ENCODE assay signal across 10 cellular contexts in the genomic region with DNA sequence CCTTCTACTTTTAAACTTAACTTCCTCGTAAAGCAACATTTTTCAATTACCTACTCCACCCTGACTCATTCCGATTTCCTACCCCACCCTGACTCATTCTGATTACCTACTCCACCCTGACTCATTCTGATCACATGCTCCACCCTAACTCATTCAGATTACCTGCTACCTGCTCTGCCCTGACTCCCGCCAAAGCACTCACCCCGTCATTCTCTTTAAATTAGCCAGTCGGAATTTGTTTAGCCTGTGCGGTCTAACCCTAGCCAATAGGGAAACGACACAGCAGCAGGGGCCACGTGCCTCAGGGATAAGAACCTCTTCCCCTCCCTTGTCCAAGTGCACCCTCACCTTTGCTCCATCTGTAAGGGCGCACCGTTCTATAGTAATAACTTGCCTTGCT. TPM values are rescaled to one million over a fixed set of nuclear protein-coding genes. Genes with fewer than 3 reads are reported as not detected.
A peak's percentile ranks its signal among the peaks of the same experiment; 100 is the strongest.
DNase-seq lines count a peak whose midpoint lies in the region; ATAC-seq, FAIRE-seq and TF ChIP-seq lines count a peak whose summit lies in the region.
"Not testable (repeated sequence)": the region's sequence is repeated elsewhere in the genome, so short reads cannot be mapped to it uniquely, and the experiment has no call there.
"Had no signal": no experiment of that assay in that cellular context is flagged by ENCODE, and none has a peak within 500 bp of the region (broad histone marks: within the 10 kb centered on the region; RNA-seq: fewer than 3 reads in every experiment).

No MANE protein-coding gene starts in this region.

- H3K4me2 ChIP-seq in PC-3 (ENCODE audit: low read length), result peak overlapping the region; percentile 76
- H3K4me2 ChIP-seq in astrocyte (ENCODE audit: low read length); H1 (ENCODE audit: insufficient read depth in 1 of 2, low read depth in 2 of 2, low read length in 2 of 2): not testable (repeated sequence)

- not testable (repeated sequence) for H3K4ac ChIP-seq in H1 (replicated peaks; ENCODE audit: insufficient read length, low read depth, low read length)

- FAIRE-seq in astrocyte (lab: Jason Lieb, UNC); H1 (lab: Jason Lieb, UNC): not testable (repeated sequence)

- H3K9me3 ChIP-seq in HEK293 (ENCODE audit: control insufficient read depth, insufficient read depth, low read depth, low read length); PC-3 (ENCODE audit: low read length); astrocyte (ENCODE audit: insufficient read depth, low read depth, low read length); H1 (ENCODE audit: insufficient read depth in 2 of 2, low read depth in 1 of 2, low read length in 1 of 2): not testable (repeated sequence)

- peak overlapping the region; percentile 58 for H2AFZ ChIP-seq in PC-3 (ENCODE audit: low read length)
- not testable (repeated sequence) for H2AFZ ChIP-seq in astrocyte (ENCODE audit: low read depth, low read length); H1 (ENCODE audit: low read length)

- H3K56ac ChIP-seq in H1 (replicated peaks; ENCODE audit: insufficient read length, low read depth, low read length), result not testable (repeated sequence)

- not testable (repeated sequence) for H3K4me3 Mint-ChIP-seq in astrocyte (ENCODE audit: unreplicated experiment)
- H3K4me3 Mint-ChIP-seq in type B pancreatic cell, result peak overlapping the region; percentile 9

- H3K9me2 ChIP-seq in PC-3 (replicated peaks; ENCODE audit: low read length), result not testable (repeated sequence)

- TF ChIP-seq POLR2A in H1 (IDR thresholded peaks at IDR 0.05; ENCODE audit: control extremely low read depth in 1 of 2, low read depth in 2 of 2, low read length in 2 of 2), result not testable (repeated sequence)

- not testable (repeated sequence) for H3K27ac Mint-ChIP-seq in astrocyte (ENCODE audit: unreplicated experiment)
- peak overlapping the region; percentile 88 for H3K27ac Mint-ChIP-seq in type B pancreatic cell

- H2BK12ac ChIP-seq in H1 (ENCODE audit: low read depth, low read length), result not testable (repeated sequence)

- H4K8ac ChIP-seq in H1 (ENCODE audit: extremely low read depth, insufficient read depth, low read length), result not testable (repeated sequence)

- not testable (repeated sequence) for H3K79me2 ChIP-seq in PC-3 (ENCODE audit: low read length); astrocyte (ENCODE audit: insufficient read depth, low read length); H1 (ENCODE audit: control insufficient read depth in 1 of 2, insufficient read depth in 2 of 2, low read length in 2 of 2)

- not testable (repeated sequence) for H3K79me1 ChIP-seq in H1 (ENCODE audit: low read depth, low read length)

- not testable (repeated sequence) for H2BK5ac ChIP-seq in H1 (ENCODE audit: low read depth, low read length)

- H3K9ac ChIP-seq in PC-3 (ENCODE audit: low read length), result peak overlapping the region; percentile 47
- H3K9ac ChIP-seq in astrocyte (ENCODE audit: low read length); H1 (replicated peaks in 1 of 4; ENCODE audit: extremely low read depth in 1 of 4, low read depth in 3 of 4, low read length in 3 of 4): not testable (repeated sequence)

- WGBS in H1 (ENCODE audit: extremely low coverage in 1 of 2, insufficient coverage in 1 of 2, insufficient read length in 1 of 2, insufficient replicate concordance in 2 of 2, low coverage in 1 of 2, low lambda C conversion rate in 2 of 2, missing lambda C conversion rate in 1 of 2), 2 experiments, result 91% methylated on average over 10 of the region's 10 CpGs; no CpG with 5 or more reads in 1 of the 2 experiments

- not testable (repeated sequence) for H4K20me1 ChIP-seq in PC-3 (ENCODE audit: low read length); astrocyte (ENCODE audit: insufficient read depth, low read length); H1 (replicated peaks in 1 of 2; ENCODE audit: control insufficient read depth in 1 of 2, insufficient read depth in 2 of 2, low read length in 2 of 2)

- H3K4me1 ChIP-seq in HEK293 (ENCODE audit: control insufficient read depth, insufficient read depth, low read length); astrocyte (ENCODE audit: insufficient read depth, low read length); H1 (replicated peaks in 1 of 4; ENCODE audit: control insufficient read depth in 3 of 4, insufficient read depth in 4 of 4, low read length in 3 of 4): not testable (repeated sequence)
- peaks cover 30% of the 10 kb centered on the region for H3K4me1 ChIP-seq in PC-3 (ENCODE audit: insufficient read depth, low read length)

- H2BK15ac ChIP-seq in H1 (ENCODE audit: low read length), result not testable (repeated sequence)

- not testable (repeated sequence) for H4K5ac ChIP-seq in H1 (ENCODE audit: insufficient read length, low read depth, low read length)

- H3K23ac ChIP-seq in H1 (ENCODE audit: insufficient read length), result not testable (repeated sequence)

- not testable (repeated sequence) for BruUV-seq in PC-3 (replicated peaks; lab: Mats Ljungman, UMichigan)

- not testable (repeated sequence) for H3K36me3 ChIP-seq in HEK293 (ENCODE audit: control insufficient read depth in 2 of 2, insufficient read depth in 1 of 2, low read length in 2 of 2); astrocyte (ENCODE audit: insufficient read depth, low read length); H1 (ENCODE audit: control insufficient read depth in 2 of 4, insufficient read depth in 4 of 4, low read length in 3 of 4)
- H3K36me3 ChIP-seq in PC-3 (ENCODE audit: low read depth, low read length), result peaks cover 32% of the 10 kb centered on the region

- not testable (repeated sequence) for H3K4me1 Mint-ChIP-seq in astrocyte (ENCODE audit: low read depth, unreplicated experiment); type B pancreatic cell (ENCODE audit: unreplicated experiment)

- not testable (repeated sequence) for H3K4me3 ChIP-seq in HEK293 (ENCODE audit: low read depth, low read length); astrocyte (ENCODE audit: insufficient read depth, low read depth, low read length); H1 (ENCODE audit: extremely low read depth in 1 of 4, insufficient read depth in 2 of 4, low read depth in 3 of 4, low read length in 4 of 4)
- peak overlapping the region; percentile 41; the same call in 1 of the 2 replicates for H3K4me3 ChIP-seq in PC-3 (ENCODE audit: low read length)

- H4K91ac ChIP-seq in H1 (replicated peaks; ENCODE audit: insufficient read length, low read length), result not testable (repeated sequence)

- CTCF ChIA-PET in HEK293 (lab: Yijun Ruan, JAX); PC-3 (lab: Charles Lee); H1 (lab: Charles Lee; ENCODE audit: partially characterized antibody): not testable (repeated sequence)

- H3K9me3 Mint-ChIP-seq in astrocyte (ENCODE audit: unreplicated experiment); type B pancreatic cell: not testable (repeated sequence)

- peak; percentile 7 for DNase-seq in ACHN
- DNase-seq in PC-3, result peak; percentile 99
- peak; percentile 57 for DNase-seq in astrocyte (ENCODE audit: low read depth)
- not testable (repeated sequence) for DNase-seq in H1 (ENCODE audit: low read depth in 1 of 2, low spot score in 2 of 2); type B pancreatic cell (ENCODE audit: extremely low spot score, unreplicated experiment)
- DNase-seq in glomerular visceral epithelial cell (ENCODE audit: extremely low spot score), result peak; percentile 33
- peak; percentile 29 for DNase-seq in mucosa of gallbladder (ENCODE audit: low spot score)

- not testable (repeated sequence) for H3K23me2 ChIP-seq in H1 (ENCODE audit: low read depth, low read length)

- H3F3A ChIP-seq in PC-3 (ENCODE audit: low read length, unreplicated experiment), result peaks cover 14% of the 10 kb centered on the region

- in situ Hi-C loops in ACHN (cut with HindIII; ENCODE audit: low pct_ligation_motif_present, low pct_unique_long_range_greater_than_20kb, low sequenced_read_pairs), result not testable (repeated sequence)

- not testable (repeated sequence) for H3K36me3 Mint-ChIP-seq in astrocyte (ENCODE audit: low read depth, unreplicated experiment); type B pancreatic cell

- not testable (repeated sequence) for H3K18ac ChIP-seq in H1 (ENCODE audit: extremely low read depth, low read length)

- not testable (repeated sequence) for H3K27me3 Mint-ChIP-seq in astrocyte (ENCODE audit: low read depth, unreplicated experiment); type B pancreatic cell

- not testable (repeated sequence) for H2BK120ac ChIP-seq in H1 (replicated peaks; ENCODE audit: low read depth, low read length)

- TF ChIP-seq RAD21 in H1 (IDR thresholded peaks at IDR 0.05 in 1 of 2, conservative IDR thresholded peaks at IDR 0.05 in 1 of 2; ENCODE audit: low read depth in 2 of 2, low read length in 2 of 2), result not testable (repeated sequence)

- H3K27me3 ChIP-seq in PC-3 (ENCODE audit: low read length); astrocyte (ENCODE audit: insufficient read depth, low read length); H1 (replicated peaks in 1 of 4; ENCODE audit: control insufficient read depth in 3 of 4, extremely low read depth in 1 of 4, insufficient read depth in 3 of 4, low read length in 3 of 4): not testable (repeated sequence)

- not testable (repeated sequence) for TF ChIP-seq EP300 in H1 (IDR thresholded peaks at IDR 0.05; ENCODE audit: borderline replicate concordance in 1 of 2, low read depth in 2 of 2, low read length in 2 of 2)

- H2AK5ac ChIP-seq in H1 (ENCODE audit: low read depth, low read length), result peak overlapping the region; percentile 34; the same call in 1 of the 2 replicates

- POLR2A ChIA-PET in HEK293 (lab: Yijun Ruan, JAX); PC-3 (lab: Charles Lee; ENCODE audit: unreplicated experiment); H1 (lab: Charles Lee; ENCODE audit: partially characterized antibody): not testable (repeated sequence)

- not testable (repeated sequence) for H3K27ac ChIP-seq in HEK293 (ENCODE audit: extremely low read depth, low read depth, low read length); astrocyte (ENCODE audit: low read depth, low read length); H1 (ENCODE audit: low read depth, low read length)
- H3K27ac ChIP-seq in PC-3 (ENCODE audit: low read length), result peak overlapping the region; percentile 83

- TF ChIP-seq CTCF in HEK293 (tag by site-specific recombination; IDR thresholded peaks at IDR 0.05); PC-3 (conservative IDR thresholded peaks at IDR 0.05; ENCODE audit: low read depth, low read length); astrocyte (IDR thresholded peaks at IDR 0.05; ENCODE audit: insufficient read depth, low read depth, low read length); H1 (IDR thresholded peaks at IDR 0.05; ENCODE audit: control extremely low read depth in 1 of 3, insufficient read depth in 1 of 3, low read depth in 1 of 3, low read length in 3 of 3); type B pancreatic cell (conservative IDR thresholded peaks at IDR 0.05): not testable (repeated sequence)

- ATAC-seq in PC-3, result peak; percentile 92

- H2BK20ac ChIP-seq in H1 (ENCODE audit: low read length), result not testable (repeated sequence)

- intact Hi-C loops in PC-3 (cut with micrococcal nuclease), result loop anchor here (1.0 kb wide), 4 partner anchors 13 to 53 kb away; a partner anchor contains a TSS

- not testable (repeated sequence) for H3K14ac ChIP-seq in H1 (ENCODE audit: insufficient read length)

RNA-seq across cellular contexts. Expression of a gene that starts 46.3 kb away (rescaled TPM):
- 43.6 and 48.0 TPM in 2 replicates for total RNA-seq in PC-3 (2014; rRNA removed)
- total RNA-seq in astrocyte, result 3.9 and 6.4 TPM in 2 replicates
- total RNA-seq in H1 (2021; fragmentation: NEBNext Ultra II Directional; extraction: Animal tissue kit (Norgen Biotek cat#: 25700)), result 0.56 and 0.69 TPM in 2 replicates
- polyA plus RNA-seq in H1 (2011; rRNA removed), result 0.36 and 0.38 TPM in 2 replicates
- polyA plus RNA-seq in H1 (2011; cell fraction: cytosol; rRNA removed), result 0.44 TPM
- 0.76 TPM for polyA plus RNA-seq in H1 (2011; cell fraction: nucleus; rRNA removed)
- polyA plus RNA-seq in H1 (2012, experiment 1 of 2), result 0.25 to 0.72 TPM (median 0.42 TPM) in 4 replicates
- polyA plus RNA-seq in H1 (2012, experiment 2 of 2), result 0.16 TPM
- 0.51 TPM for polyA plus RNA-seq in H1 (2013, experiment 1 of 2)
- 0.39 TPM for polyA plus RNA-seq in H1 (2013, experiment 2 of 2)
- 0.41 and 0.91 TPM in 2 replicates for polyA minus RNA-seq in H1 (2011; rRNA and poly(A)+ RNA removed)
- polyA minus RNA-seq in H1 (2011; cell fraction: cytosol; rRNA and poly(A)+ RNA removed), result not detected
- polyA minus RNA-seq in H1 (2011; cell fraction: nucleus; rRNA and poly(A)+ RNA removed), result 1.00 TPM
- 15.1 TPM for total RNA-seq in mucosa of gallbladder
- total RNA-seq in type B pancreatic cell (ENCODE audit: low replicate concordance), result 7.8 and 8.0 TPM in 2 replicates
- total RNA-seq: A673 had no signal
- polyA plus RNA-seq: CD8-positive, alpha-beta memory T cell had no signal
